12 cellular contexts compared by ENCODE assay signal in the genomic region with DNA sequence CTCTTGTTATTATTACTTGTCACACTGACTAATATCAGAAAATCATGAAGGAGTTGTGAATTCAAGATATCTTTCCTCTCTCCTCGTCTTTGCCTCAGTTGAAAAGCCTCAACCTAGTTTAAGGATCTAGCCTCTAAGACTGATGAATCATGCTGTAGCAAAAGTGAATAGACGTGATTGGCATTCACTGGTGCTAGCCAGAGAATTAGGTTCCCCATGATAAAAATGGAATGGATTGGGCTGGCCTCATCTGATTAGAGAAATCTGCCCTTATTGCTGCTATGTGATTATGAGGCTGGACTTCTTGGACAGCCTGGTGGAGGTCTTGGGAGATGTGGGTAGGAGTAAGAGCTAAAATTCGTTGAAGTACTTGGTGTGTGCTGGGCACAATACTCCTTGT.
DNase-seq lines count a peak whose midpoint lies in the region; TF ChIP-seq lines count a peak whose summit lies in the region.
"Had no signal": no experiment of that assay in that cellular context is flagged by ENCODE, and none has a peak within 500 bp of the region (broad histone marks: within the 10 kb centered on the region; RNA-seq: fewer than 3 reads in every experiment).

No MANE protein-coding gene starts in this region.

- in situ Hi-C loops in brain microvascular endothelial cell (cut with HindIII; ENCODE audit: low pct_ligation_motif_present, low sequenced_read_pairs), result no loop called here

- H3K36me3 ChIP-seq in OCI-LY3 (replicated peaks; ENCODE audit: low read depth, low read length) (no peaks in the 10 kb centered on the region), brain microvascular endothelial cell (replicated peaks) (no peaks in the 10 kb centered on the region), osteoblast (ENCODE audit: insufficient read depth, low read length) (no peaks in the 10 kb centered on the region), MM.1S (replicated peaks; ENCODE audit: insufficient read depth, low read length) (no peaks in the 10 kb centered on the region)
- H3K36me3 ChIP-seq: HAP-1 had no signal

- H3F3A ChIP-seq in MM.1S (ENCODE audit: insufficient read depth, low read length), result no peaks in the 10 kb centered on the region

- no peaks in the 10 kb centered on the region for H3K9me3 ChIP-seq in OCI-LY3 (ENCODE audit: insufficient read depth, low read length)
- H3K9me3 ChIP-seq in osteoblast (ENCODE audit: low read depth, low read length), result no peaks in the 10 kb centered on the region
- H3K9me3 ChIP-seq in MM.1S (replicated peaks; ENCODE audit: insufficient read depth, low read length), result no peaks in the 10 kb centered on the region
- H3K9me3 ChIP-seq: HAP-1 had no signal

- TF ChIP-seq CTCF in OCI-LY3 (IDR thresholded peaks at IDR 0.05; ENCODE audit: low read depth, low read length) (no peak), brain microvascular endothelial cell (IDR thresholded peaks at IDR 0.05; ENCODE audit: low read depth, low read length, missing control alignments) (no peak), osteoblast (IDR thresholded peaks at IDR 0.05; ENCODE audit: extremely low read depth, low read depth, low read length) (no peak), MM.1S (IDR thresholded peaks at IDR 0.05; ENCODE audit: low read length) (no peak)

- H3K4me2 ChIP-seq in OCI-LY3 (ENCODE audit: low read length) (peak overlapping the region; percentile 18; the same call in 1 of the 2 replicates), osteoblast (ENCODE audit: insufficient read depth, low read length) (peak overlapping the region; percentile 1), MM.1S (ENCODE audit: low read depth, low read length) (no peak overlapping the region)
- H3K4me2 ChIP-seq: BLaER1 treated with 17β-estradiol and CSF1 and Interleukin-3, amounts not matched to agents 10 nM and 100 nM had no signal

- no peak overlapping the region for H3K4me3 ChIP-seq in OCI-LY3 (ENCODE audit: low read length)
- H3K4me3 ChIP-seq in brain microvascular endothelial cell (ENCODE audit: low read depth, low read length), result no peak overlapping the region
- no peak overlapping the region for H3K4me3 ChIP-seq in osteoblast (ENCODE audit: insufficient read depth, low read length)
- H3K4me3 ChIP-seq in MM.1S (ENCODE audit: low read length), result no peak overlapping the region
- H3K4me3 ChIP-seq: BLaER1 treated with 17β-estradiol and CSF1 and Interleukin-3, amounts not matched to agents 10 nM and 100 nM; HAP-1 had no signal

- intact Hi-C loops in cardiac septum (cut with DNase I), result no loop called here

- H3K9ac ChIP-seq in OCI-LY3 (ENCODE audit: low read length), result no peak overlapping the region
- H3K9ac ChIP-seq in MM.1S (ENCODE audit: low read length), result no peak overlapping the region
- H3K9ac ChIP-seq: BLaER1 treated with 17β-estradiol and CSF1 and Interleukin-3, amounts not matched to agents 10 nM and 100 nM had no signal

- H3K9me2 ChIP-seq in MM.1S (replicated peaks; ENCODE audit: insufficient read depth, low read length), result no peaks in the 10 kb centered on the region

- H3K4me1 ChIP-seq in OCI-LY3 (ENCODE audit: low read length), result peaks cover 10% of the 10 kb centered on the region
- peaks cover 14% of the 10 kb centered on the region for H3K4me1 ChIP-seq in osteoblast (ENCODE audit: insufficient read depth, low read length)
- no peaks in the 10 kb centered on the region for H3K4me1 ChIP-seq in MM.1S (ENCODE audit: low read length)
- H3K4me1 ChIP-seq: BLaER1 treated with 17β-estradiol and CSF1 and Interleukin-3, amounts not matched to agents 10 nM and 100 nM; HAP-1 had no signal

- H3K27ac ChIP-seq in OCI-LY3 (ENCODE audit: low read length) (no peak overlapping the region), brain microvascular endothelial cell (no peak overlapping the region), osteoblast (ENCODE audit: low read depth, low read length) (no peak overlapping the region), MM.1S (ENCODE audit: low read length) (no peak overlapping the region)
- H3K27ac ChIP-seq: BLaER1 treated with 17β-estradiol and CSF1 and Interleukin-3, amounts not matched to agents 10 nM and 100 nM had no signal

- H2AFZ ChIP-seq in OCI-LY3 (ENCODE audit: low read depth, low read length), result no peak overlapping the region
- no peak overlapping the region for H2AFZ ChIP-seq in osteoblast (ENCODE audit: low read length)
- no peak overlapping the region for H2AFZ ChIP-seq in MM.1S (ENCODE audit: low read length)

- H4K20me1 ChIP-seq in OCI-LY3 (ENCODE audit: insufficient read depth, low read length) (no peaks in the 10 kb centered on the region), osteoblast (ENCODE audit: insufficient read depth, low read length) (no peaks in the 10 kb centered on the region), MM.1S (ENCODE audit: insufficient read depth, low read length) (no peaks in the 10 kb centered on the region)
- H4K20me1 ChIP-seq: BLaER1 treated with 17β-estradiol and CSF1 and Interleukin-3, amounts not matched to agents 10 nM and 100 nM had no signal

- DNase-seq in EH (ENCODE audit: low read depth) (peak; percentile 23), brain microvascular endothelial cell (peak; percentile 30), osteoblast (ENCODE audit: insufficient read length, low spot score, missing footprints) (no peak), LoVo (ENCODE audit: low spot score) (no peak), MM.1S (no peak), cardiac septum (ENCODE audit: low spot score) (no peak)
- DNase-seq: ACHN, DMS79, EL had no signal

- H3K27me3 ChIP-seq in OCI-LY3 (ENCODE audit: low read depth, low read length), result no peaks in the 10 kb centered on the region
- no peaks in the 10 kb centered on the region for H3K27me3 ChIP-seq in brain microvascular endothelial cell (replicated peaks)
- H3K27me3 ChIP-seq in osteoblast (ENCODE audit: insufficient read depth, low read length), result no peaks in the 10 kb centered on the region
- no peaks in the 10 kb centered on the region for H3K27me3 ChIP-seq in MM.1S (replicated peaks; ENCODE audit: insufficient read depth, low read length)
- H3K27me3 ChIP-seq: BLaER1 treated with 17β-estradiol and CSF1 and Interleukin-3, amounts not matched to agents 10 nM and 100 nM had no signal

- H3K79me2 ChIP-seq in OCI-LY3 (ENCODE audit: low read length) (no peaks in the 10 kb centered on the region), osteoblast (ENCODE audit: insufficient read depth, low read length) (no peaks in the 10 kb centered on the region), MM.1S (ENCODE audit: low read length) (no peaks in the 10 kb centered on the region)

Comparison
In these comparisons a context has a peak if more than half of its experiments do, and no peak if none do; other contexts are left out.
1. DNase-seq: peak in EH (single experiment) and brain microvascular endothelial cell (single experiment); none in osteoblast (single experiment), LoVo (single experiment), MM.1S (single experiment) and cardiac septum (single experiment).